In genomic region chr2:174035981-174036742, GRCh38 we compare ENCODE assay signal across 10 cellular contexts.
DNase-seq lines count a peak whose midpoint lies in the region; TF ChIP-seq lines count a peak whose summit lies in the region.
"Had no signal": no experiment of that assay in that cellular context is flagged by ENCODE, and none has a peak within 500 bp of the region (broad histone marks: within the 10 kb centered on the region; RNA-seq: fewer than 3 reads in every experiment).

No MANE protein-coding gene starts in this region.

- H2AFZ ChIP-seq in Loucy (ENCODE audit: low read length) = no peak overlapping the region

- H3K79me2 ChIP-seq in Loucy (ENCODE audit: insufficient read depth, low read length) = no peaks in the 10 kb centered on the region
- H3K79me2 ChIP-seq in mesendoderm (ENCODE audit: control insufficient read depth, insufficient read depth, low read length) = no peaks in the 10 kb centered on the region

- no peaks in the 10 kb centered on the region for H3K27me3 ChIP-seq in Loucy (ENCODE audit: insufficient read depth, low read length, poor library complexity, severe bottlenecking)
- no peaks in the 10 kb centered on the region for H3K27me3 ChIP-seq in mesendoderm (ENCODE audit: insufficient read depth, low read length, poor library complexity)
- H3K27me3 ChIP-seq: ovary had no signal

- H3K36me3 ChIP-seq in Loucy (ENCODE audit: insufficient read depth, low read length) = no peaks in the 10 kb centered on the region
- H3K36me3 ChIP-seq in mesendoderm (ENCODE audit: control insufficient read depth, insufficient read depth, low read length) = no peaks in the 10 kb centered on the region
- H3K36me3 ChIP-seq: ovary had no signal

- no peak overlapping the region for H2AK5ac ChIP-seq in mesendoderm (ENCODE audit: low read length)

- H3K4me2 ChIP-seq in Loucy (ENCODE audit: low read depth, low read length, poor library complexity, severe bottlenecking) = no peak overlapping the region
- H3K4me2 ChIP-seq in mesendoderm (ENCODE audit: low read length) = no peak overlapping the region

- H4K20me1 ChIP-seq in Loucy (ENCODE audit: insufficient read depth, low read length, poor library complexity, severe bottlenecking) = no peaks in the 10 kb centered on the region

- H2BK120ac ChIP-seq in mesendoderm (ENCODE audit: low read depth, low read length) = no peak overlapping the region

- 0 out of 2 replicates have a peak, but pooled peaks cover 4% of the 10 kb centered on the region for H3F3A ChIP-seq in Loucy (ENCODE audit: low read depth)

- peak; percentile 41; the same call in 1 of the 2 replicates for TF ChIP-seq CTCF in Loucy (conservative IDR thresholded peaks at IDR 0.05; ENCODE audit: low read length)
- peak; percentile 54 for TF ChIP-seq CTCF in cardiac fibroblast (IDR thresholded peaks at IDR 0.05; ENCODE audit: low read depth, low read length)

- H3K9me2 ChIP-seq in Loucy (replicated peaks; ENCODE audit: low read depth, low read length) = no peaks in the 10 kb centered on the region

- WGBS in mesendoderm (ENCODE audit: extremely low coverage, insufficient coverage, low lambda C conversion rate) = no CpG with 5 or more reads among the region's 12 CpGs

- peaks cover 11% of the 10 kb centered on the region for H3K4me1 ChIP-seq in Loucy (ENCODE audit: insufficient read depth, low read length, poor library complexity, severe bottlenecking)
- H3K4me1 ChIP-seq in mesendoderm (ENCODE audit: control insufficient read depth, low read depth, low read length) = peaks cover 9% of the 10 kb centered on the region

- H3K4me3 ChIP-seq in Loucy (ENCODE audit: low read length, poor library complexity, severe bottlenecking) (no peak overlapping the region), cardiac fibroblast (replicated peaks in 1 of 2; ENCODE audit: low read depth in 2 of 2, low read length in 2 of 2) (no peak overlapping the region), mesendoderm (ENCODE audit: low read length) (no peak overlapping the region)
- H3K4me3 ChIP-seq: ovary had no signal

- H2BK5ac ChIP-seq in mesendoderm (ENCODE audit: low read length) = no peak overlapping the region

- H3K4ac ChIP-seq in mesendoderm (ENCODE audit: low read depth, low read length) = no peak overlapping the region

- no peak overlapping the region for H4K8ac ChIP-seq in mesendoderm (ENCODE audit: low read depth, low read length)

- H3K79me1 ChIP-seq in mesendoderm (ENCODE audit: low read length) = no peaks in the 10 kb centered on the region

- H3K27ac ChIP-seq in mesendoderm (ENCODE audit: low read depth, low read length) = no peak overlapping the region
- H3K27ac ChIP-seq: epithelial cell of prostate, ovary had no signal

- DNase-seq in AG20443 (ENCODE audit: low spot score) (peak; percentile 64), cardiac fibroblast (ENCODE audit: low read depth in 2 of 2) (peak; percentile 70 to 81), mesendoderm (peak; percentile 53), DMS153 (lab: John Stamatoyannopoulos, UW) (no peak), LoVo (ENCODE audit: low spot score) (no peak), NCI-H1436 (lab: John Stamatoyannopoulos, UW) (no peak)
- DNase-seq in stimulated activated CD4-positive, alpha-beta T cell treated with anti-CD3 and anti-CD28 coated beads, Interleukin-2, amount 100 ng/mL, for 48 hours = no peak
- DNase-seq: ovary had no signal

- H3K9me3 ChIP-seq in Loucy (ENCODE audit: insufficient read depth, low read depth, low read length) = no peaks in the 10 kb centered on the region
- H3K9me3 ChIP-seq: ovary had no signal

- H2BK15ac ChIP-seq in mesendoderm (replicated peaks; ENCODE audit: low read depth) = no peak overlapping the region

- no peak overlapping the region for H3K18ac ChIP-seq in mesendoderm (ENCODE audit: low read length)

- no peak overlapping the region for H3K9ac ChIP-seq in Loucy (ENCODE audit: low read depth, low read length, poor library complexity, severe bottlenecking)
- no peak overlapping the region for H3K9ac ChIP-seq in mesendoderm (ENCODE audit: low read length)

- no peak overlapping the region for H3K56ac ChIP-seq in mesendoderm (ENCODE audit: low read length)

- no peak overlapping the region for H3K23ac ChIP-seq in mesendoderm (ENCODE audit: low read length)

- H4K5ac ChIP-seq in mesendoderm (ENCODE audit: low read length) = no peak overlapping the region

Comparison
In these comparisons a context has a peak if more than half of its experiments do, and no peak if none do; other contexts are left out.
1. DNase-seq: peak in AG20443 (single experiment), cardiac fibroblast (2 of 2) and mesendoderm (single experiment); none in DMS153 (single experiment), LoVo (single experiment), NCI-H1436 (single experiment) and stimulated activated CD4-positive, alpha-beta T cell treated with anti-CD3 and anti-CD28 coated beads, Interleukin-2, amount 100 ng/mL, for 48 hours (0 of 2).